In genomic region chr5:154395407-154396106, GRCh38 we compare ENCODE assay signal across 8 cellular contexts. TPM values are rescaled to one million over a fixed set of nuclear protein-coding genes. Genes with fewer than 3 reads are reported as not detected.
DNase-seq lines count a peak whose midpoint lies in the region; ATAC-seq and TF ChIP-seq lines count a peak whose summit lies in the region.

No MANE protein-coding gene starts in this region.

- H3K4me3 ChIP-seq in astrocyte of the spinal cord (ENCODE audit: low read depth, low read length) (no peak overlapping the region), spleen (no peak overlapping the region)

- H3K4me1 ChIP-seq in spleen: peaks cover 0 to 37% (median 10%) of the 10 kb centered on the region in 6 donors

- H3K9me3 Mint-ChIP-seq in stimulated activated memory B cell treated with anti-CD40 and anti-IgM and Interleukin-4, amounts not matched to agents 10 μg/mL and 1 μg/mL and 100 μg/mL, for 72 hours: no peaks in the 10 kb centered on the region

- peaks cover 0 to 64% (median 7%) of the 10 kb centered on the region in 6 donors for H3K36me3 ChIP-seq in spleen

- H3K27me3 Mint-ChIP-seq in stimulated activated memory B cell treated with anti-CD40 and anti-IgM and Interleukin-4, amounts not matched to agents 10 μg/mL and 1 μg/mL and 100 μg/mL, for 72 hours: no peaks in the 10 kb centered on the region

- H3K27ac Mint-ChIP-seq in stimulated activated memory B cell treated with anti-CD40 and anti-IgM and Interleukin-4, amounts not matched to agents 10 μg/mL and 1 μg/mL and 100 μg/mL, for 72 hours: peak overlapping the region; percentile 9

- H3K4me3 Mint-ChIP-seq in stimulated activated memory B cell treated with anti-CD40 and anti-IgM and Interleukin-4, amounts not matched to agents 10 μg/mL and 1 μg/mL and 100 μg/mL, for 72 hours: no peak overlapping the region

- H3K36me3 Mint-ChIP-seq in stimulated activated memory B cell treated with anti-CD40 and anti-IgM and Interleukin-4, amounts not matched to agents 10 μg/mL and 1 μg/mL and 100 μg/mL, for 72 hours: peaks cover 41% of the 10 kb centered on the region

- WGBS in spleen, 5 donors: 66 to 74% (median 73%) methylated on average over 14 of the region's 14 CpGs

- peaks cover 29% of the 10 kb centered on the region for H3K4me1 Mint-ChIP-seq in stimulated activated memory B cell treated with anti-CD40 and anti-IgM and Interleukin-4, amounts not matched to agents 10 μg/mL and 1 μg/mL and 100 μg/mL, for 72 hours

- TF ChIP-seq CTCF in astrocyte of the spinal cord (IDR thresholded peaks at IDR 0.05; ENCODE audit: low read depth, low read length) (no peak), spleen (IDR thresholded peaks at IDR 0.05 in 8 of 11, conservative IDR thresholded peaks at IDR 0.05 in 3 of 11) (no peak)

- TF ChIP-seq POLR2A in spleen (IDR thresholded peaks at IDR 0.05): no peak

- in situ Hi-C loops in astrocyte of the spinal cord (cut with HindIII; ENCODE audit: low sequenced_read_pairs): no loop called here

- H3K9me3 ChIP-seq in spleen: no peaks in the 10 kb centered on the region

- H3K27ac ChIP-seq in spleen: peak overlapping the region in 3 of 8 donors; percentile 2 to 28 (median 18)

- H3K27me3 ChIP-seq in spleen (replicated peaks in 1 of 7): no peaks in the 10 kb centered on the region

- intact Hi-C loops in spleen (cut with DNase I; ENCODE audit: low total_unique reads): no loop called here

- peak in 2 of 3 experiments; percentile 28 to 61 for DNase-seq in NCI-H1417 (lab: John Stamatoyannopoulos, UW)
- no peak for DNase-seq in NCI-H1417 treated with DMSO at 0.1 percent for 48 hours (lab: John Stamatoyannopoulos, UW)
- peak; percentile 34 for DNase-seq in astrocyte of the spinal cord (ENCODE audit: low read depth, low spot score)
- no peak for DNase-seq in EL
- no peak for DNase-seq in spleen
- DNase-seq in occipital lobe (lab: John Stamatoyannopoulos, UW): no peak

- ATAC-seq in HG03442 (IDR thresholded peaks at IDR 0.05; ENCODE audit: unreplicated experiment): peak; percentile 81
- ATAC-seq in stimulated activated memory B cell treated with anti-CD40 and anti-IgM and Interleukin-4, amounts not matched to agents 10 μg/mL and 1 μg/mL and 100 μg/mL, for 72 hours: peak; percentile 87

RNA-seq across cellular contexts. Expression of gene SAP30L, which starts 50.2 kb away (rescaled TPM):
- total RNA-seq in spleen (10 to 100 TPM; 28.8 to 43.5 (median 36.7) TPM), occipital lobe (25.4 TPM)
- 10 to 100 TPM; 17.4 to 21.6 (median 19.4) TPM for polyA plus RNA-seq in spleen

Comparison
In these comparisons a context has a peak if more than half of its experiments do, and no peak if none do; other contexts are left out.
1. DNase-seq: peak in NCI-H1417 (2 of 3) and astrocyte of the spinal cord (single experiment); none in NCI-H1417 treated with DMSO at 0.1 percent for 48 hours (single experiment), EL (single experiment), spleen (single experiment) and occipital lobe (single experiment).